In genomic region chr4:42371306-42372063, GRCh38 we compare ENCODE assay signal across 9 cellular contexts. TPM values are rescaled to one million over a fixed set of nuclear protein-coding genes. Genes with fewer than 3 reads are reported as not detected.
DNase-seq lines count a peak whose midpoint lies in the region; ATAC-seq and TF ChIP-seq lines count a peak whose summit lies in the region.
"Had no signal": no experiment of that assay in that cellular context is flagged by ENCODE, and none has a peak within 500 bp of the region (broad histone marks: within the 10 kb centered on the region; RNA-seq: fewer than 3 reads in every experiment).

No MANE protein-coding gene starts in this region.

- 55 to 60% methylated on average over 2 of the region's 2 CpGs for WGBS in thyroid gland, 2 donors

- DNase-seq in AG10803 (ENCODE audit: low read depth) (peak; percentile 42), WERI-Rb-1 (peak; percentile 19), left ventricle myocardium inferior (no peak), thyroid gland (peak in 1 of 2 donors; percentile 10)
- DNase-seq in Jurkat, Clone E6-1 (ENCODE audit: low read depth, low spot score): peak; percentile 52
- DNase-seq in activated T-cell treated with anti-CD3 and anti-CD28 coated beads, Interleukin-2, amount 50 U/mL, for 48 hours: no peak
- no peak for DNase-seq in stimulated activated CD8-positive, alpha-beta memory T cell treated with anti-CD3 and anti-CD28 coated beads, Interleukin-4, amount 100 ng/mL, for 48 hours

- peak; percentile 71 for ATAC-seq in GM18502 (IDR thresholded peaks at IDR 0.05; ENCODE audit: poor library complexity, unreplicated experiment)

- no peak for TF ChIP-seq POLR2A in thyroid gland (IDR thresholded peaks at IDR 0.05)

- intact Hi-C loops in left ventricle myocardium inferior (cut with micrococcal nuclease): no loop called here
- intact Hi-C loops in thyroid gland (cut with DNase I): loop anchor here (5.0 kb wide), 1 partner anchor 151 kb away; no protein-coding TSS in a partner anchor

- H3K36me3 ChIP-seq in WERI-Rb-1: no peaks in the 10 kb centered on the region
- H3K36me3 ChIP-seq in left ventricle myocardium inferior: no peaks in the 10 kb centered on the region
- H3K36me3 ChIP-seq in thyroid gland: no peaks in the 10 kb centered on the region

- H3K4me1 ChIP-seq in left ventricle myocardium inferior (no peaks in the 10 kb centered on the region), thyroid gland (no peaks in the 10 kb centered on the region)

- H3K9me3 ChIP-seq in WERI-Rb-1 (ENCODE audit: severe bottlenecking) (no peaks in the 10 kb centered on the region), left ventricle myocardium inferior (replicated peaks) (no peaks in the 10 kb centered on the region), thyroid gland (no peaks in the 10 kb centered on the region)

- TF ChIP-seq CTCF in AG10803 (conservative IDR thresholded peaks at IDR 0.05; ENCODE audit: low read length) (peak; percentile 55), WERI-Rb-1 (IDR thresholded peaks at IDR 0.05; ENCODE audit: low read depth, low read length) (peak; percentile 40), left ventricle myocardium inferior (IDR thresholded peaks at IDR 0.05; ENCODE audit: borderline replicate concordance) (peak; percentile 77), thyroid gland (IDR thresholded peaks at IDR 0.05) (peak in 4 of 6 experiments; percentile 34 to 68 (median 62))

- H3K27me3 ChIP-seq in WERI-Rb-1 (ENCODE audit: insufficient read depth, low read depth, severe bottlenecking): no peaks in the 10 kb centered on the region
- no peaks in the 10 kb centered on the region for H3K27me3 ChIP-seq in left ventricle myocardium inferior (ENCODE audit: low read depth)
- no peaks in the 10 kb centered on the region for H3K27me3 ChIP-seq in thyroid gland

- H3K4me3 ChIP-seq in AG10803 (ENCODE audit: low read length) (no peak overlapping the region), WERI-Rb-1 (ENCODE audit: low read depth, low read length) (no peak overlapping the region), left ventricle myocardium inferior (no peak overlapping the region), thyroid gland (replicated peaks in 1 of 3) (no peak overlapping the region)
- no peak overlapping the region for H3K4me3 ChIP-seq in Jurkat, Clone E6-1 (ENCODE audit: low read length)

- no peak overlapping the region for H3K27ac ChIP-seq in WERI-Rb-1
- H3K27ac ChIP-seq in left ventricle myocardium inferior (replicated peaks): no peak overlapping the region
- no peak overlapping the region for H3K27ac ChIP-seq in thyroid gland

RNA-seq across cellular contexts. Expression of gene SHISA3, which starts 25.8 kb away (rescaled TPM):
- 1.6 TPM for polyA plus RNA-seq in Jurkat, Clone E6-1 (2012; ENCODE audit: insufficient read depth, insufficient read length)
- total RNA-seq in left ventricle myocardium inferior (8.1 TPM), thyroid gland (1 to 10 TPM; 3.1 to 5.7 (median 4.0) TPM)
- total RNA-seq: temporal lobe had no signal

Comparison
In these comparisons a context has a peak if more than half of its experiments do, and no peak if none do; other contexts are left out.
1. DNase-seq: peak in AG10803 (single experiment), Jurkat, Clone E6-1 (single experiment) and WERI-Rb-1 (single experiment); none in left ventricle myocardium inferior (single experiment), activated T-cell treated with anti-CD3 and anti-CD28 coated beads, Interleukin-2, amount 50 U/mL, for 48 hours (0 of 2) and stimulated activated CD8-positive, alpha-beta memory T cell treated with anti-CD3 and anti-CD28 coated beads, Interleukin-4, amount 100 ng/mL, for 48 hours (single experiment).
2. Peak in every context shown above with its lines, with median percentiles within 50 percentile points of each other: CTCF ChIP-seq.